ENCODE assay signal across 33 cellular contexts in the genomic region with DNA sequence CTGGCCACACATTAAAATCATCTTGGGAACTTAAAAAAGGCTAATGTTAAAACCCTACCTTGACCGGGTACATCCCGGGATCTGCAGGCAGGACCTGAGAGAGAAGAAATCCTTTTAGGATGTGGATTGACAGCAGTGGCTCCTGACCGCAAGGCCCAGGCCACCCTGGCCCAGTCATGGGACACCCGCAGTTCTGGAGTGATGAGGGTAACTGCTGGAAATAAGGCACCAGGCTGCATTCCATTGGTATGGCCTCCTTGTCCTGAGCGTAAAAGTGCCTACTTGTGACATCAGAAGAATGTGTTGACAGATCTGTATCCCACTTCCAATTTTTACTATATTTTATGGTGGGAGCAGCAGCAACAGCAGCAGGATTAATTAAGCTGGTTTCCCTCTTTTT.
"Had no signal": no experiment of that assay in that cellular context is flagged by ENCODE, and none has a peak within 500 bp of the region (broad histone marks: within the 10 kb centered on the region; RNA-seq: fewer than 3 reads in every experiment).

No MANE protein-coding gene starts in this region.

- H3K36me3 ChIP-seq: MG63, WERI-Rb-1 had no signal

- DNase-seq: activated CD4-positive, alpha-beta T cell treated with anti-CD3 and anti-CD28 coated beads for 1 hour; activated CD4-positive, alpha-beta T cell treated with anti-CD3 and anti-CD28 coated beads for 48 hours; activated CD4-positive, CD25-positive, alpha-beta regulatory T cell; activated CD8-positive, alpha-beta T cell treated with anti-CD3 and anti-CD28 coated beads for 36 hours; activated gamma-delta T cell; activated naive CD4-positive, alpha-beta T cell treated with Interleukin-2 at 50 U/mL for 16 hours; activated naive CD8-positive, alpha-beta T cell treated with anti-CD3 and anti-CD28 coated beads, Interleukin-2, amount 10 ng/mL, durations not matched to agents 7 days and 5 days; activated T-cell treated with anti-CD3 and anti-CD28 coated beads, Interleukin-2, amount 50 U/mL, for 24 hours; caudate nucleus; cerebellar nuclear complex; Kasumi-1; MG63; NCI-H1048; NCI-H1105 treated with DMSO at 0.1 percent for 48 hours; NCI-H1436; NCI-H1694; NCI-H1930; NCI-H2081 treated with DMSO at 0.1 percent for 48 hours; NCI-H226; NCI-H446 treated with DMSO at 0.1 percent for 48 hours; NCI-H524; NCI-H69; SIG-M5; SW 1271; T-helper 1 cell; T-helper 2 cell; T-helper 9 cell; WERI-Rb-1 had no signal

- H3K4me3 Mint-ChIP-seq: activated CD8-positive, alpha-beta T cell treated with anti-CD3 and anti-CD28 coated beads for 36 hours; activated naive CD4-positive, alpha-beta T cell treated with anti-CD3 and anti-CD28 coated beads, Interleukin-2, amount 50 U/mL, for 24 hours; activated naive CD8-positive, alpha-beta T cell treated with anti-CD3 and anti-CD28 coated beads, Interleukin-2, amount 10 ng/mL, durations not matched to agents 7 days and 5 days; activated T-cell treated with anti-CD3 and anti-CD28 coated beads, Interleukin-2, amount 50 U/mL, for 24 hours; brain had no signal

- H3K27ac Mint-ChIP-seq: activated CD8-positive, alpha-beta T cell treated with anti-CD3 and anti-CD28 coated beads for 36 hours; activated naive CD4-positive, alpha-beta T cell treated with anti-CD3 and anti-CD28 coated beads, Interleukin-2, amount 50 U/mL, for 24 hours; activated naive CD8-positive, alpha-beta T cell treated with anti-CD3 and anti-CD28 coated beads, Interleukin-2, amount 10 ng/mL, durations not matched to agents 7 days and 5 days; activated T-cell treated with anti-CD3 and anti-CD28 coated beads, Interleukin-2, amount 50 U/mL, for 24 hours; activated T-helper 2 cell treated with anti-CD3 and anti-CD28 coated beads, Interferon-gamma antibody, Interleukin-2, Interleukin-4, amounts not matched to agents 10 μg/mL and 5 μg/mL and 100 μg/mL, durations not matched to agents 14 hours and 24 hours and 36 hours; brain had no signal

- H3K27me3 Mint-ChIP-seq: activated T-cell treated with anti-CD3 and anti-CD28 coated beads, Interleukin-2, amount 50 U/mL, for 24 hours had no signal

- H3K4me3 ChIP-seq: MG63 had no signal

- ATAC-seq: activated CD8-positive, alpha-beta T cell treated with anti-CD3 and anti-CD28 coated beads for 36 hours; Panc1; Right ventricle myocardium inferior had no signal

- H3K4me1 Mint-ChIP-seq: activated naive CD4-positive, alpha-beta T cell treated with anti-CD3 and anti-CD28 coated beads, Interleukin-2, amount 50 U/mL, for 24 hours; activated naive CD8-positive, alpha-beta T cell treated with anti-CD3 and anti-CD28 coated beads, Interleukin-2, amount 10 ng/mL, durations not matched to agents 7 days and 5 days; brain had no signal

- H3K27me3 ChIP-seq: MG63 had no signal

- H3K27ac ChIP-seq: WERI-Rb-1 had no signal
